ENCODE assay signal across 18 cellular contexts in the genomic region with DNA sequence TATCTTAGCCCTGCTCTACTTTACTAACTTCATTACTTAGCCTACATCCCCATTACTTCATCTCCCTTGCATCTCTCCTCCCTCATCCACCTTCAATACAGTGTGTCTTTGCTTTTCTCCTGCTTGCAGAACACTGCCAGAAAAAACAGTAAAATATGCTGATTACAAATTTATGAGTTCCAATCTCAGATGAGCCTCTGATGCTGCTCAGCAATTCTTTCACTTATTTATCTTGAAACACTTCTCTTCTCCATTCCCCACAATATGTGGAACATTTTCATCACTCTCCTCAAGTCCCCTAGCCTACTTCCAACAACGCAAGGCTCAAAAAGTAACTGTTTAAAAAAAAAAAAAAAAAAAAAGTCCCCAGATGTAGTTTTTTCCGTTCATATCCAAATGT. TPM values are rescaled to one million over a fixed set of nuclear protein-coding genes. Genes with fewer than 3 reads are reported as not detected.
A peak's percentile ranks its signal among the peaks of the same experiment; 100 is the strongest.
DNase-seq lines count a peak whose midpoint lies in the region; ATAC-seq, FAIRE-seq and TF ChIP-seq lines count a peak whose summit lies in the region.
"Had no signal": no experiment of that assay in that cellular context is flagged by ENCODE, and none has a peak within 500 bp of the region (broad histone marks: within the 10 kb centered on the region; RNA-seq: fewer than 3 reads in every experiment).

No MANE protein-coding gene starts in this region.

- H3K9me3 ChIP-seq in HepG2 (ENCODE audit: low read length) (no peaks in the 10 kb centered on the region), right lobe of liver (no peaks in the 10 kb centered on the region), WERI-Rb-1 (ENCODE audit: severe bottlenecking) (no peaks in the 10 kb centered on the region)

- WGBS in HepG2 (ENCODE audit: low lambda C conversion rate) = 92% methylated on average over 2 of the region's 2 CpGs
- 56% methylated on average over 2 of the region's 2 CpGs for WGBS in right lobe of liver (ENCODE audit: insufficient coverage, low coverage, low lambda C conversion rate, missing lambda C conversion rate)

- DNase-seq in activated CD4-positive, alpha-beta T cell treated with anti-CD3 and anti-CD28 coated beads, Interleukin-2, amount 10 ng/mL, durations not matched to agents 24 days and 14 days = peak; percentile 40
- no peak for DNase-seq in activated CD4-positive, alpha-beta T cell treated with anti-CD3 and anti-CD28 coated beads, Interleukin-2, amount 50 U/mL, for 1 hour
- DNase-seq in HepG2 (ENCODE audit: low spot score) (no peak), right lobe of liver (no peak), sciatic nerve (ENCODE audit: low spot score) (no peak), H7 (no peak), WERI-Rb-1 (no peak)
- DNase-seq in activated naive CD8-positive, alpha-beta T cell treated with anti-CD3 and anti-CD28 coated beads, Interleukin-2, amount 50 U/mL, for 24 hours = no peak
- DNase-seq: 8988T, DMS79 treated with DMSO at 0.1 percent for 48 hours, GOT3, NCI-H1436, NCI-H1930, NCI-H345, NCI-H524 treated with DMSO at 0.1 percent for 48 hours, SHP77 treated with DMSO at 0.1 percent for 48 hours had no signal

- H3K27me3 Mint-ChIP-seq in activated CD4-positive, alpha-beta T cell treated with anti-CD3 and anti-CD28 coated beads, Interleukin-2, amount 10 ng/mL, durations not matched to agents 24 days and 14 days = no peaks in the 10 kb centered on the region
- H3K27me3 Mint-ChIP-seq in activated naive CD8-positive, alpha-beta T cell treated with anti-CD3 and anti-CD28 coated beads, Interleukin-2, amount 50 U/mL, for 24 hours = no peaks in the 10 kb centered on the region
- H3K27me3 Mint-ChIP-seq: B cell had no signal

- peaks cover 5 to 29% of the 10 kb centered on the region in 2 experiments for H3K36me3 ChIP-seq in HepG2 (replicated peaks in 1 of 2; ENCODE audit: control insufficient read depth in 1 of 2, insufficient read depth in 2 of 2, low read length in 2 of 2)
- no peaks in the 10 kb centered on the region for H3K36me3 ChIP-seq in right lobe of liver
- H3K36me3 ChIP-seq in H7 (replicated peaks; ENCODE audit: control insufficient read depth, insufficient read depth, low read length) = no peaks in the 10 kb centered on the region
- H3K36me3 ChIP-seq in WERI-Rb-1 = no peaks in the 10 kb centered on the region

- no peak for TF ChIP-seq RAD21 in HepG2 (CRISPR knock-in tag; IDR thresholded peaks at IDR 0.05)

- in situ Hi-C loops in HepG2 (cut with HindIII; ENCODE audit: extremely low pct_ligation_motif_present, low pct_unique_long_range_greater_than_20kb) = no loop called here

- intact Hi-C loops in activated CD4-positive, alpha-beta T cell treated with anti-CD3 and anti-CD28 coated beads, Interleukin-2, amount 10 ng/mL, durations not matched to agents 24 days and 14 days (cut with micrococcal nuclease) = loop anchor here (10.0 kb wide), 1 partner anchor 127 kb away; no protein-coding TSS in a partner anchor
- intact Hi-C loops in HepG2 (cut with micrococcal nuclease; ENCODE audit: unreplicated experiment) (no loop called here), right lobe of liver (cut with DNase I) (no loop called here), sciatic nerve (cut with DNase I) (no loop called here)

- peak overlapping the region; percentile 52 for H3K27ac Mint-ChIP-seq in activated CD4-positive, alpha-beta T cell treated with anti-CD3 and anti-CD28 coated beads, Interleukin-2, amount 10 ng/mL, durations not matched to agents 24 days and 14 days
- peak overlapping the region; percentile 36 for H3K27ac Mint-ChIP-seq in activated naive CD8-positive, alpha-beta T cell treated with anti-CD3 and anti-CD28 coated beads, Interleukin-2, amount 50 U/mL, for 24 hours
- H3K27ac Mint-ChIP-seq: B cell had no signal

- H3K36me3 Mint-ChIP-seq in activated CD4-positive, alpha-beta T cell treated with anti-CD3 and anti-CD28 coated beads, Interleukin-2, amount 10 ng/mL, durations not matched to agents 24 days and 14 days (ENCODE audit: low read depth) = peaks cover 25% of the 10 kb centered on the region
- peaks cover 5% of the 10 kb centered on the region for H3K36me3 Mint-ChIP-seq in activated naive CD8-positive, alpha-beta T cell treated with anti-CD3 and anti-CD28 coated beads, Interleukin-2, amount 50 U/mL, for 24 hours (ENCODE audit: low read depth)

- no TSS peak for BruUV-seq in HepG2 (replicated peaks; lab: Mats Ljungman, UMichigan)

- no peak overlapping the region for H3K27ac ChIP-seq in HepG2 (ENCODE audit: extremely low read length, insufficient read depth, low read length)
- H3K27ac ChIP-seq in right lobe of liver = no peak overlapping the region
- H3K27ac ChIP-seq in WERI-Rb-1 = no peak overlapping the region
- H3K27ac ChIP-seq: KMS-11 had no signal

- peaks cover 98% of the 10 kb centered on the region for H3K79me2 ChIP-seq in HepG2 (ENCODE audit: insufficient read depth, low read length)

- TF ChIP-seq EP300 in HepG2 (IDR thresholded peaks at IDR 0.05; ENCODE audit: low read depth in 2 of 2, low read length in 2 of 2) (no peak), HepG2 (CRISPR knock-in tag; IDR thresholded peaks at IDR 0.05; ENCODE audit: borderline replicate concordance) (no peak)

- no peak overlapping the region for H3K4me2 ChIP-seq in HepG2 (ENCODE audit: low read depth, low read length)
- H3K4me2 ChIP-seq: KMS-11 had no signal

- TF ChIP-seq POLR2A in HepG2 (IDR thresholded peaks at IDR 0.05; ENCODE audit: insufficient read depth in 1 of 2, low read depth in 2 of 2, low read length in 2 of 2) (no peak), right lobe of liver (IDR thresholded peaks at IDR 0.05) (no peak)

- CTCF ChIA-PET in HepG2 (lab: Yijun Ruan, JAX; ENCODE audit: low intra/inter-chr PET ratio, low total read pairs) = no interaction called here

- TF ChIP-seq CTCF in HepG2 (CRISPR knock-in tag; IDR thresholded peaks at IDR 0.05) = no peak
- TF ChIP-seq CTCF in right lobe of liver (IDR thresholded peaks at IDR 0.05) = no peak
- no peak for TF ChIP-seq CTCF in WERI-Rb-1 (IDR thresholded peaks at IDR 0.05; ENCODE audit: low read depth, low read length)

- peaks cover 92% of the 10 kb centered on the region for H3K4me1 ChIP-seq in HepG2 (ENCODE audit: insufficient read depth, low read length)
- peaks cover 0 to 22% (median under 1%) of the 10 kb centered on the region in 4 donors for H3K4me1 ChIP-seq in right lobe of liver

- H3K27me3 ChIP-seq in HepG2 (ENCODE audit: control insufficient read depth in 1 of 2, insufficient read depth in 2 of 2, low read length in 2 of 2) = no peaks in the 10 kb centered on the region
- no peaks in the 10 kb centered on the region for H3K27me3 ChIP-seq in right lobe of liver
- no peaks in the 10 kb centered on the region for H3K27me3 ChIP-seq in H7 (ENCODE audit: control insufficient read depth, insufficient read depth, low read length)
- no peaks in the 10 kb centered on the region for H3K27me3 ChIP-seq in WERI-Rb-1 (ENCODE audit: insufficient read depth, low read depth, severe bottlenecking)

- POLR2A ChIA-PET in HepG2 (lab: Yijun Ruan, JAX) = interaction anchor here (0.9 to 1.4 kb wide), 2 partner anchors 8 to 11 kb away, joined by 3 read pairs; no protein-coding TSS in a partner anchor

- FAIRE-seq in HepG2 (lab: Jason Lieb, UNC) = no peak

- H4K20me1 ChIP-seq in HepG2 (ENCODE audit: insufficient read depth, low read length) = peaks cover 65% of the 10 kb centered on the region

- no peak overlapping the region for H2AFZ ChIP-seq in HepG2 (ENCODE audit: low read length)

- ATAC-seq in HepG2 = no peak
- no peak for ATAC-seq in right lobe of liver
- ATAC-seq in activated naive CD8-positive, alpha-beta T cell treated with anti-CD3 and anti-CD28 coated beads, Interleukin-2, amount 50 U/mL, for 24 hours = peak; percentile 84
- peak; percentile 64 for ATAC-seq in sciatic nerve

- H3K9me3 Mint-ChIP-seq in activated CD4-positive, alpha-beta T cell treated with anti-CD3 and anti-CD28 coated beads, Interleukin-2, amount 10 ng/mL, durations not matched to agents 24 days and 14 days = peaks cover 3% of the 10 kb centered on the region
- H3K9me3 Mint-ChIP-seq in activated naive CD8-positive, alpha-beta T cell treated with anti-CD3 and anti-CD28 coated beads, Interleukin-2, amount 50 U/mL, for 24 hours = no peaks in the 10 kb centered on the region

- H3K4me3 Mint-ChIP-seq in activated CD4-positive, alpha-beta T cell treated with anti-CD3 and anti-CD28 coated beads, Interleukin-2, amount 10 ng/mL, durations not matched to agents 24 days and 14 days = no peak overlapping the region
- no peak overlapping the region for H3K4me3 Mint-ChIP-seq in activated naive CD8-positive, alpha-beta T cell treated with anti-CD3 and anti-CD28 coated beads, Interleukin-2, amount 50 U/mL, for 24 hours
- H3K4me3 Mint-ChIP-seq: B cell had no signal

- no peak overlapping the region for H3K9ac ChIP-seq in HepG2 (ENCODE audit: insufficient read depth, low read depth, low read length)
- H3K9ac ChIP-seq: KMS-11 had no signal

- H3K4me3 ChIP-seq in HepG2 (replicated peaks in 1 of 3; ENCODE audit: insufficient read depth in 1 of 3, low read depth in 2 of 3, low read length in 3 of 3) = no peak overlapping the region
- no peak overlapping the region for H3K4me3 ChIP-seq in right lobe of liver
- H3K4me3 ChIP-seq in H7 (ENCODE audit: insufficient read depth, low read depth, low read length) = no peak overlapping the region
- H3K4me3 ChIP-seq in WERI-Rb-1 (ENCODE audit: low read depth, low read length) = no peak overlapping the region

- H3K4me1 Mint-ChIP-seq in activated CD4-positive, alpha-beta T cell treated with anti-CD3 and anti-CD28 coated beads, Interleukin-2, amount 10 ng/mL, durations not matched to agents 24 days and 14 days = peaks cover 31% of the 10 kb centered on the region
- peaks cover 47% of the 10 kb centered on the region for H3K4me1 Mint-ChIP-seq in activated naive CD8-positive, alpha-beta T cell treated with anti-CD3 and anti-CD28 coated beads, Interleukin-2, amount 50 U/mL, for 24 hours

RNA-seq across cellular contexts. Expression of gene VPS54, which starts 7.1 kb away (rescaled TPM):
- 14.3 and 15.6 TPM in 2 replicates for total RNA-seq in activated CD4-positive, alpha-beta T cell treated with anti-CD3 and anti-CD28 coated beads, Interleukin-2, amount 10 ng/mL, durations not matched to agents 24 days and 14 days
- total RNA-seq in HepG2 (2016; rRNA removed; fragmentation: Illumina TruSeq; extraction: Trizol) (64.7 and 75.4 TPM in 2 replicates), right lobe of liver (10 to 100 TPM; 11.6 to 12.5 (median 12.2) TPM), sciatic nerve (27.9 TPM)
- 23.8 and 25.8 TPM in 2 replicates for total RNA-seq in HepG2 (2016; cell fraction: cytosol; rRNA removed; fragmentation: Illumina TruSeq; extraction: Trizol; ENCODE audit: low read depth)
- total RNA-seq in HepG2 (2016; cell fraction: insoluble cytoplasmic fraction; rRNA removed; fragmentation: Illumina TruSeq; extraction: Trizol) = 63.0 and 68.2 TPM in 2 replicates
- 73.0 and 83.1 TPM in 2 replicates for total RNA-seq in HepG2 (2016; cell fraction: membrane; rRNA removed; fragmentation: Illumina TruSeq; extraction: Trizol)
- 56.5 and 65.0 TPM in 2 replicates for total RNA-seq in HepG2 (2016; cell fraction: nucleus; rRNA removed; fragmentation: Illumina TruSeq; extraction: Trizol)
- polyA plus RNA-seq in HepG2 (2011; rRNA removed) = 66.7 and 77.5 TPM in 2 replicates
- polyA plus RNA-seq in HepG2 (2011; cell fraction: cytosol; rRNA removed) = 24.3 and 39.3 TPM in 2 replicates
- polyA plus RNA-seq in HepG2 (2011; cell fraction: nucleus; rRNA removed) = 45.4 and 50.4 TPM in 2 replicates
- 75.2 and 93.6 TPM in 2 replicates for polyA plus RNA-seq in HepG2 (2012)
- 9.0 and 9.6 TPM in 2 replicates for polyA plus RNA-seq in HepG2 (2016; cell fraction: cytosol; fragmentation: Illumina TruSeq; extraction: Trizol; ENCODE audit: low read depth)
- 54.6 and 54.7 TPM in 2 replicates for polyA plus RNA-seq in HepG2 (2016; cell fraction: insoluble cytoplasmic fraction; fragmentation: Illumina TruSeq; extraction: Trizol; ENCODE audit: low read depth)
- polyA plus RNA-seq in HepG2 (2016; cell fraction: membrane; fragmentation: Illumina TruSeq; extraction: Trizol; ENCODE audit: low read depth) = 35.4 and 35.8 TPM in 2 replicates
- 77.5 and 83.9 TPM in 2 replicates for polyA plus RNA-seq in HepG2 (2016; cell fraction: nucleus; fragmentation: Illumina TruSeq; extraction: Trizol; ENCODE audit: insufficient read depth, low read depth)
- 7.4 and 30.0 TPM in 2 replicates for polyA minus RNA-seq in HepG2 (2011; rRNA and poly(A)+ RNA removed; ENCODE audit: low replicate concordance)
- 58.1 and 59.1 TPM in 2 replicates for polyA minus RNA-seq in HepG2 (2011; cell fraction: cytosol; rRNA and poly(A)+ RNA removed)
- 143 and 153 TPM in 2 replicates for polyA minus RNA-seq in HepG2 (2011; cell fraction: nucleus; rRNA and poly(A)+ RNA removed)
- total RNA-seq in H7 (2014; rRNA removed; shearing (Covaris generic)) = 19.9 and 26.3 TPM in 2 replicates

Comparison
In these comparisons a context has a peak if more than half of its experiments do, and no peak if none do; other contexts are left out.
1. ATAC-seq: peak in activated naive CD8-positive, alpha-beta T cell treated with anti-CD3 and anti-CD28 coated beads, Interleukin-2, amount 50 U/mL, for 24 hours (single experiment) and sciatic nerve (single experiment); none in HepG2 (single experiment) and right lobe of liver (0 of 4).